8 cellular contexts compared by ENCODE assay signal in the genomic region with DNA sequence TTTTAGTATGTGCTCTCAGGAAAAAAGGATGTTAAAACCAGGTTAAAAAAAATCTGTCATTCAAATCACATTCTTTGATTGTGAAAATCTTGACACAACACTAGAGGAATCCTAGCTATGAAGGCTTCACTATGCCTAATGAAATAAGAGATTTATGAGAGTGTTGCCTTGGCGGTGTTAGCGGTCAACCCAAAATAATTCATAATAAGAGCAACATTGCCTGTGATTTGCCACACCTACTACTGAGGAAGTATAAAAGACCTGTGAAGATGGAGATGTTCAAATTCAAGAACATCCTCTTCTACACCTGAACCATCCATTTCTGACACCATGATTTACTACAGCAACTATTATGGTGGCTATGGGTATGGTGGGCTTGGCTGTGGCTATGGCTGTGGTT. TPM values are rescaled to one million over a fixed set of nuclear protein-coding genes. Genes with fewer than 3 reads are reported as not detected.
"Had no signal": no experiment of that assay in that cellular context is flagged by ENCODE, and none has a peak within 500 bp of the region (broad histone marks: within the 10 kb centered on the region; RNA-seq: fewer than 3 reads in every experiment).

A gene with protein sequence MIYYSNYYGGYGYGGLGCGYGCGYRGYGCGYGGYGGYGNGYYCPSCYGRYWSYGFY (plus strand): TSS at position 301 of the 400 bp plus-strand sequence. CDS start 30 bp downstream, at position 331.

- H3K27ac Mint-ChIP-seq: HFFc6 had no signal

- H3K4me3 Mint-ChIP-seq: HFFc6 had no signal

- DNase-seq: GM23248, GOT3, H7, HFFc6, IMR-90 had no signal

- FAIRE-seq: K562 had no signal

RNA-seq across cellular contexts. Expression of the gene that starts here (rescaled TPM):
- total RNA-seq: GM23248, H4, H7, HFFc6, HT1080, IMR-90, K562 had no signal
